14 cellular contexts compared by ENCODE assay signal in the genomic region with DNA sequence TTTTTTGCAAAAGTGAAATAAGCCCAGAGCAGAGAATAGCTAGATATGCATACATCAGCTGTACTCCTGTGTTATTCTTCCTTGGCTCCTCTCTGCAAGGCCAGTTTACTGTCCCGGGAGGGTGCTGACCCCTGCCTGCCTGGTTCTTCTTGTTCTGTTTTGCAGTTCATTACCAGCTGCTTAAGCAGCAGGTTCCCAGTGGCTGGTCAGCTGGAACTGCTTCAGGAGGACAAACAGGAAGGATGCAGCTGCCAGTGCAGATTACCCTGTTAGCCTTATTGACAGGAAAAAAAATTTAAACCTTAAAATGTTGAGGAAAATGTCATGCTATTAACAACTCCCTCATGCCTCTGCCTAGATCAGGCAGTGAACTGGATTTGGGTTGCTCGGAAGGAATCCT. TPM values are rescaled to one million over a fixed set of nuclear protein-coding genes. Genes with fewer than 3 reads are reported as not detected.
A peak's percentile ranks its signal among the peaks of the same experiment; 100 is the strongest.
DNase-seq lines count a peak whose midpoint lies in the region; ATAC-seq and TF ChIP-seq lines count a peak whose summit lies in the region.
"Had no signal": no experiment of that assay in that cellular context is flagged by ENCODE, and none has a peak within 500 bp of the region (broad histone marks: within the 10 kb centered on the region; RNA-seq: fewer than 3 reads in every experiment).

No MANE protein-coding gene starts in this region.

- no peak overlapping the region for H4K5ac ChIP-seq in H9 (ENCODE audit: insufficient read length, low read depth, low read length)

- no peaks in the 10 kb centered on the region for H3K23me2 ChIP-seq in H9 (ENCODE audit: insufficient read length, low read depth, low read length, poor library complexity, severe bottlenecking)

- H3K79me1 ChIP-seq in H9 (ENCODE audit: insufficient read depth, low read depth, low read length, poor library complexity, severe bottlenecking), result no peaks in the 10 kb centered on the region

- no peak overlapping the region for H2BK5ac ChIP-seq in H9 (ENCODE audit: insufficient read length, low read length)

- peak; percentile 51 for DNase-seq in H9
- DNase-seq in OCI-M1 (lab: John Stamatoyannopoulos, UW), result peak; percentile 26
- peak; percentile 71 for DNase-seq in prostate gland (ENCODE audit: low spot score)
- no peak for DNase-seq in cerebellar cortex (ENCODE audit: low spot score)
- no peak for DNase-seq in NOMO-1 treated with DMSO at 0.1 percent for 48 hours (lab: John Stamatoyannopoulos, UW; ENCODE audit: unreplicated experiment)
- DNase-seq: activated CD4-positive, alpha-beta T cell treated with anti-CD3 and anti-CD28 coated beads, Interleukin-2, amount 10 ng/mL, durations not matched to agents 24 days and 14 days; activated naive CD4-positive, alpha-beta T cell treated with Interleukin-2 at 50 U/mL for 16 hours; CD8-positive, alpha-beta memory T cell; SIG-M5; stimulated activated naive CD4-positive, alpha-beta T cell had no signal

- no peak overlapping the region for H3K14ac ChIP-seq in H9 (ENCODE audit: insufficient read depth, low read length)

- H4K8ac ChIP-seq in H9 (replicated peaks; ENCODE audit: insufficient read length, low read depth, low read length), result no peak overlapping the region

- no peak overlapping the region for H3K56ac ChIP-seq in H9 (ENCODE audit: insufficient read length, low read depth, low read length)

- no peak overlapping the region for H3T11ph ChIP-seq in H9 (ENCODE audit: low read length)

- TF ChIP-seq CTCF in H9 (conservative IDR thresholded peaks at IDR 0.05) (0 out of 3 replicates have a peak, but pooled peaks have one; percentile 20), prostate gland (IDR thresholded peaks at IDR 0.05) (no peak)

- no peak overlapping the region for H2AFZ ChIP-seq in H9 (ENCODE audit: low read length)

- intact Hi-C loops in prostate gland (cut with DNase I), result no loop called here

- no peak overlapping the region for H3K27ac ChIP-seq in H9 (ENCODE audit: insufficient read length, low read depth, low read length)
- H3K27ac ChIP-seq in iPS-20b (ENCODE audit: low read length), result peak overlapping the region; percentile 8
- H3K27ac ChIP-seq in prostate gland, result no peak overlapping the region

- H4K91ac ChIP-seq in H9 (ENCODE audit: insufficient read length, low read depth, low read length), result no peak overlapping the region

- H3K4me1 Mint-ChIP-seq in H9, result peaks cover 29 to 40% of the 10 kb centered on the region in 2 experiments

- no peaks in the 10 kb centered on the region for H4K20me1 ChIP-seq in H9 (ENCODE audit: control insufficient read depth, insufficient read depth, insufficient read length)

- no peaks in the 10 kb centered on the region for H3K79me2 ChIP-seq in H9 (ENCODE audit: insufficient read depth, low read length)

- H3K23ac ChIP-seq in H9 (ENCODE audit: insufficient read length, low read depth, low read length), result no peak overlapping the region

- no peaks in the 10 kb centered on the region for H3K9me3 Mint-ChIP-seq in H9
- H3K9me3 Mint-ChIP-seq: activated CD4-positive, alpha-beta T cell treated with anti-CD3 and anti-CD28 coated beads, Interleukin-2, amount 10 ng/mL, durations not matched to agents 24 days and 14 days; CD8-positive, alpha-beta memory T cell; IgD-negative memory B cell had no signal

- H3K9ac ChIP-seq in H9 (ENCODE audit: extremely low read depth, insufficient read length, low read length) (no peak overlapping the region), iPS-20b (ENCODE audit: low read depth, low read length) (peak overlapping the region; percentile 54; the same call in 1 of the 2 replicates)

- no peak overlapping the region for H2BK15ac ChIP-seq in H9 (ENCODE audit: low read depth, low read length)

- no peaks in the 10 kb centered on the region for H3K27me3 ChIP-seq in H9 (ENCODE audit: insufficient read depth, low read length)
- no peaks in the 10 kb centered on the region for H3K27me3 ChIP-seq in iPS-20b (ENCODE audit: insufficient read depth, low read length)
- H3K27me3 ChIP-seq in prostate gland (replicated peaks; ENCODE audit: insufficient read depth), result no peaks in the 10 kb centered on the region

- no CpG with 5 or more reads among the region's 2 CpGs for WGBS in H9 (ENCODE audit: extremely low coverage, insufficient read length, low lambda C conversion rate)
- WGBS in prostate gland, result 29% methylated on average over 2 of the region's 2 CpGs

- no peaks in the 10 kb centered on the region for H3K36me3 Mint-ChIP-seq in H9 (ENCODE audit: insufficient read depth in 1 of 3, low read depth in 3 of 3)
- H3K36me3 Mint-ChIP-seq: CD8-positive, alpha-beta memory T cell; IgD-negative memory B cell had no signal

- H2BK20ac ChIP-seq in H9 (ENCODE audit: low read depth, low read length, poor library complexity, severe bottlenecking), result no peak overlapping the region

- H3K4me3 ChIP-seq in iPS-20b (ENCODE audit: low read length) (no peak overlapping the region), prostate gland (no peak overlapping the region)

- no peak overlapping the region for H2BK120ac ChIP-seq in H9 (ENCODE audit: low read depth, low read length, poor library complexity, severe bottlenecking)

- H3K18ac ChIP-seq in H9 (ENCODE audit: insufficient read length, low read depth, low read length), result no peak overlapping the region

- H2BK12ac ChIP-seq in H9 (ENCODE audit: insufficient read length, low read depth, low read length), result no peak overlapping the region

- H3K4me1 ChIP-seq in H9 (ENCODE audit: insufficient read depth, low read length) (peaks cover 16% of the 10 kb centered on the region), iPS-20b (ENCODE audit: insufficient read depth, low read length) (peaks cover 27% of the 10 kb centered on the region; the same call in 1 of the 2 replicates), prostate gland (replicated peaks) (no peaks in the 10 kb centered on the region)

- H3K36me3 ChIP-seq in iPS-20b (ENCODE audit: insufficient read depth, low read depth, low read length) (no peaks in the 10 kb centered on the region), prostate gland (no peaks in the 10 kb centered on the region)

- no peak overlapping the region for H3K4me3 Mint-ChIP-seq in H9
- H3K4me3 Mint-ChIP-seq: activated CD4-positive, alpha-beta T cell treated with anti-CD3 and anti-CD28 coated beads, Interleukin-2, amount 10 ng/mL, durations not matched to agents 24 days and 14 days; CD8-positive, alpha-beta memory T cell had no signal

- peak overlapping the region; percentile 10 to 86 (median 80) for H3K27ac Mint-ChIP-seq in H9
- H3K27ac Mint-ChIP-seq: activated CD4-positive, alpha-beta T cell treated with anti-CD3 and anti-CD28 coated beads, Interleukin-2, amount 10 ng/mL, durations not matched to agents 24 days and 14 days; IgD-negative memory B cell had no signal

- H2AK5ac ChIP-seq in H9 (ENCODE audit: insufficient read length, low read length), result no peak overlapping the region

- H3K4me2 ChIP-seq in H9 (ENCODE audit: insufficient read depth, insufficient read length, low read length), result no peak overlapping the region

- ATAC-seq in GM21786 (IDR thresholded peaks at IDR 0.05; ENCODE audit: unreplicated experiment) (no peak), GM21825 (IDR thresholded peaks at IDR 0.05; ENCODE audit: unreplicated experiment) (no peak)

- TF ChIP-seq POLR2A in prostate gland (IDR thresholded peaks at IDR 0.05), result no peak

- H3K27me3 Mint-ChIP-seq in H9 (ENCODE audit: low read depth), result no peaks in the 10 kb centered on the region
- H3K27me3 Mint-ChIP-seq: activated CD4-positive, alpha-beta T cell treated with anti-CD3 and anti-CD28 coated beads, Interleukin-2, amount 10 ng/mL, durations not matched to agents 24 days and 14 days; CD8-positive, alpha-beta memory T cell; IgD-negative memory B cell had no signal

- H3K4ac ChIP-seq in H9 (ENCODE audit: low read depth, low read length), result no peak overlapping the region

- H3K9me3 ChIP-seq in H9 (ENCODE audit: control insufficient read depth, low read depth, low read length) (no peaks in the 10 kb centered on the region), iPS-20b (ENCODE audit: insufficient read depth, low read depth, low read length) (no peaks in the 10 kb centered on the region), prostate gland (no peaks in the 10 kb centered on the region)

RNA-seq across cellular contexts. Expression of gene LRIG2, which starts 16.0 kb away (rescaled TPM):
- total RNA-seq in H9 (2021) (21.2 and 23.2 TPM in 2 replicates), prostate gland (10 to 100 TPM; 20.8 to 26.6 TPM)

Comparison
In these comparisons a context has a peak if more than half of its experiments do, and no peak if none do; other contexts are left out.
1. DNase-seq: peak in H9 (single experiment), OCI-M1 (single experiment) and prostate gland (single experiment); none in cerebellar cortex (single experiment) and NOMO-1 treated with DMSO at 0.1 percent for 48 hours (single experiment).